Comparison of ENCODE assay signal across 8 cellular contexts in genomic region chr16:4273858-4274291, GRCh38. TPM values are rescaled to one million over a fixed set of nuclear protein-coding genes. Genes with fewer than 3 reads are reported as not detected.
DNase-seq lines count a peak whose midpoint lies in the region; FAIRE-seq and TF ChIP-seq lines count a peak whose summit lies in the region.

No MANE protein-coding gene starts in this region.

- H3K36me3 Mint-ChIP-seq in activated CD4-positive, alpha-beta memory T cell treated with anti-CD3 and anti-CD28 coated beads for 36 hours, result no peaks in the 10 kb centered on the region

- H3K27me3 Mint-ChIP-seq in activated CD4-positive, alpha-beta memory T cell treated with anti-CD3 and anti-CD28 coated beads for 36 hours, result no peaks in the 10 kb centered on the region

- H3K9me2 ChIP-seq in Loucy (replicated peaks; ENCODE audit: low read depth, low read length), result no peaks in the 10 kb centered on the region

- BruUV-seq in endothelial cell of umbilical vein (replicated peaks; lab: Mats Ljungman, UMichigan), result no TSS peak

- H3K9me3 ChIP-seq in Loucy (ENCODE audit: insufficient read depth, low read depth, low read length), result no peaks in the 10 kb centered on the region
- H3K9me3 ChIP-seq in endothelial cell of umbilical vein (replicated peaks; ENCODE audit: control insufficient read depth, insufficient read depth, low read length), result no peaks in the 10 kb centered on the region
- H3K9me3 ChIP-seq in muscle layer of duodenum (ENCODE audit: control insufficient read depth in 1 of 2, low read length in 2 of 2), result no peaks in the 10 kb centered on the region
- H3K9me3 ChIP-seq in suprapubic skin, result no peaks in the 10 kb centered on the region

- H3K4me3 Mint-ChIP-seq in activated CD4-positive, alpha-beta memory T cell treated with anti-CD3 and anti-CD28 coated beads for 36 hours, result peak overlapping the region; percentile 68

- peak overlapping the region; percentile 73 for H2AFZ ChIP-seq in Loucy (ENCODE audit: low read length)
- peak overlapping the region; percentile 89 for H2AFZ ChIP-seq in endothelial cell of umbilical vein (ENCODE audit: low read depth, low read length)

- H3K9me1 ChIP-seq in endothelial cell of umbilical vein (replicated peaks; ENCODE audit: control insufficient read depth, extremely low read depth, insufficient read depth, low read length), result no peaks in the 10 kb centered on the region

- H3K4me1 Mint-ChIP-seq in activated CD4-positive, alpha-beta memory T cell treated with anti-CD3 and anti-CD28 coated beads for 36 hours (ENCODE audit: low read depth), result peaks cover 8% of the 10 kb centered on the region

- H3K27ac ChIP-seq in endothelial cell of umbilical vein (ENCODE audit: insufficient read depth, low read depth, low read length) (peak overlapping the region; percentile 76), muscle layer of duodenum (ENCODE audit: low read length) (peak overlapping the region; percentile 5), suprapubic skin (peak overlapping the region; percentile 96)

- DNase-seq in NCI-H526 (lab: John Stamatoyannopoulos, UW), result peak; percentile 23 to 73
- DNase-seq in NCI-H526 treated with DMSO at 0.1 percent for 48 hours (lab: John Stamatoyannopoulos, UW), result no peak
- DNase-seq in activated CD4-positive, alpha-beta memory T cell treated with anti-CD3 and anti-CD28 coated beads for 36 hours, result peak; percentile 65
- DNase-seq in endothelial cell of umbilical vein (ENCODE audit: low read depth, low spot score), result peak; percentile 63
- DNase-seq in suprapubic skin (ENCODE audit: low spot score in 2 of 2), result peak in 1 of 2 donors; percentile 83
- no peak for DNase-seq in NCI-H128 (lab: John Stamatoyannopoulos, UW; ENCODE audit: unreplicated experiment)

- peak overlapping the region; percentile 60 for H3K27ac Mint-ChIP-seq in activated CD4-positive, alpha-beta memory T cell treated with anti-CD3 and anti-CD28 coated beads for 36 hours

- peaks cover 4% of the 10 kb centered on the region for H4K20me1 ChIP-seq in Loucy (ENCODE audit: insufficient read depth, low read length, poor library complexity, severe bottlenecking)
- no peaks in the 10 kb centered on the region for H4K20me1 ChIP-seq in endothelial cell of umbilical vein (replicated peaks; ENCODE audit: control insufficient read depth, extremely low read depth, insufficient read depth, low read length)

- H3K36me3 ChIP-seq in Loucy (ENCODE audit: insufficient read depth, low read length) (no peaks in the 10 kb centered on the region), endothelial cell of umbilical vein (ENCODE audit: control insufficient read depth in 2 of 2, extremely low read depth in 1 of 2, insufficient read depth in 2 of 2, low read length in 2 of 2) (no peaks in the 10 kb centered on the region), muscle layer of duodenum (ENCODE audit: control insufficient read depth in 1 of 2, insufficient read depth in 2 of 2, low read length in 2 of 2) (no peaks in the 10 kb centered on the region), suprapubic skin (no peaks in the 10 kb centered on the region)

- peak; percentile 90 for FAIRE-seq in endothelial cell of umbilical vein (lab: Jason Lieb, UNC)

- H3F3A ChIP-seq in Loucy (ENCODE audit: low read depth), result no peaks in the 10 kb centered on the region

- CTCF ChIA-PET in activated CD4-positive, alpha-beta memory T cell treated with anti-CD3 and anti-CD28 coated beads for 36 hours (lab: Charles Lee), result interaction anchor here (1.1 to 3.2 kb wide), 13 partner anchors 10 to 129 kb away, joined by 3 to 28 read pairs (median 6); partner anchors contain the start of gene PAM16
- CTCF ChIA-PET in endothelial cell of umbilical vein (lab: Charles Lee), result interaction anchor here (0.6 to 3.5 kb wide), 22 partner anchors 10 to 129 kb away, joined by 3 to 39 read pairs (median 8); partner anchors contain the start of genes GLIS2 and PAM16

- no peaks in the 10 kb centered on the region for H3K27me3 ChIP-seq in Loucy (ENCODE audit: insufficient read depth, low read length, poor library complexity, severe bottlenecking)
- no peaks in the 10 kb centered on the region for H3K27me3 ChIP-seq in endothelial cell of umbilical vein (ENCODE audit: control insufficient read depth in 2 of 2, insufficient read depth in 2 of 2, low read length in 2 of 2)
- no peaks in the 10 kb centered on the region for H3K27me3 ChIP-seq in muscle layer of duodenum (ENCODE audit: low read depth, low read length)
- no peaks in the 10 kb centered on the region for H3K27me3 ChIP-seq in suprapubic skin

- dilution Hi-C loops in endothelial cell of umbilical vein (cut with MboI; ENCODE audit: extremely low pct_ligation_motif_present, low sequenced_read_pairs), result no loop called here

- H3K4me1 ChIP-seq in Loucy (ENCODE audit: insufficient read depth, low read length, poor library complexity, severe bottlenecking) (peaks cover 4% of the 10 kb centered on the region), endothelial cell of umbilical vein (ENCODE audit: control insufficient read depth, extremely low read depth, insufficient read depth, low read length) (peaks cover 15% of the 10 kb centered on the region), muscle layer of duodenum (ENCODE audit: control insufficient read depth in 1 of 2, insufficient read depth in 2 of 2, low read length in 2 of 2) (peaks cover 0 to 10% of the 10 kb centered on the region in 2 donors), suprapubic skin (peaks cover 21% of the 10 kb centered on the region)

- no peak for TF ChIP-seq EP300 in suprapubic skin (IDR thresholded peaks at IDR 0.05)

- POLR2A ChIA-PET in activated CD4-positive, alpha-beta memory T cell treated with anti-CD3 and anti-CD28 coated beads for 36 hours (lab: Charles Lee), result interaction anchor here (1.1 to 4.8 kb wide), 3 partner anchors 20 to 50 kb away, joined by 3 to 48 read pairs (median 4); no protein-coding TSS in a partner anchor
- POLR2A ChIA-PET in endothelial cell of umbilical vein (lab: Charles Lee), result interaction anchor here (1.5 kb wide), 1 partner anchor 66 kb away, joined by 3 read pairs; no protein-coding TSS in a partner anchor

- TF ChIP-seq POLR2A in endothelial cell of umbilical vein (IDR thresholded peaks at IDR 0.05; ENCODE audit: low read depth, low read length), result peak; percentile 37
- TF ChIP-seq POLR2A in suprapubic skin (IDR thresholded peaks at IDR 0.05), result no peak

- WGBS in suprapubic skin, result 0% methylated on average over 9 of the region's 24 CpGs

- intact Hi-C loops in activated CD4-positive, alpha-beta memory T cell treated with anti-CD3 and anti-CD28 coated beads for 36 hours (cut with micrococcal nuclease), result loop anchor here (5.0 to 10.0 kb wide), 3 partner anchors 53 to 201 kb away; partner anchors contain the start of genes CORO7, HMOX2 and NMRAL1
- intact Hi-C loops in endothelial cell of umbilical vein (cut with micrococcal nuclease), result loop anchor here (1.0 to 5.0 kb wide), 4 partner anchors 15 to 128 kb away; partner anchors contain the start of gene GLIS2

- no peaks in the 10 kb centered on the region for H3K9me3 Mint-ChIP-seq in activated CD4-positive, alpha-beta memory T cell treated with anti-CD3 and anti-CD28 coated beads for 36 hours

- H3K4me3 ChIP-seq in Loucy (ENCODE audit: low read length, poor library complexity, severe bottlenecking) (peak overlapping the region; percentile 95), endothelial cell of umbilical vein (replicated peaks in 1 of 3; ENCODE audit: insufficient read depth in 1 of 3, low read depth in 1 of 3, low read length in 3 of 3) (peak overlapping the region; percentile 43 to 58 (median 55)), muscle layer of duodenum (ENCODE audit: low read depth in 1 of 2, low read length in 2 of 2) (peak overlapping the region; percentile 41 to 98), suprapubic skin (peak overlapping the region; percentile 98)

- TF ChIP-seq CTCF in Loucy (conservative IDR thresholded peaks at IDR 0.05; ENCODE audit: low read length) (no peak), endothelial cell of umbilical vein (IDR thresholded peaks at IDR 0.05; ENCODE audit: extremely low read depth in 1 of 2, insufficient read depth in 1 of 2, low read depth in 1 of 2, low read length in 2 of 2) (peak; percentile 30 to 45), suprapubic skin (IDR thresholded peaks at IDR 0.05) (peak in 1 of 2 donors; percentile 32)

- H3K4me2 ChIP-seq in Loucy (ENCODE audit: low read depth, low read length, poor library complexity, severe bottlenecking) (peak overlapping the region; percentile 75), endothelial cell of umbilical vein (ENCODE audit: insufficient read depth, low read length) (peak overlapping the region; percentile 93)

- H3K9ac ChIP-seq in Loucy (ENCODE audit: low read depth, low read length, poor library complexity, severe bottlenecking) (peak overlapping the region; percentile 72), endothelial cell of umbilical vein (replicated peaks; ENCODE audit: extremely low read depth, insufficient read depth, low read length) (peak overlapping the region; percentile 60)

- H3K79me2 ChIP-seq in Loucy (ENCODE audit: insufficient read depth, low read length), result peaks cover 25% of the 10 kb centered on the region
- H3K79me2 ChIP-seq in endothelial cell of umbilical vein (ENCODE audit: control insufficient read depth, insufficient read depth, low read length), result peaks cover 14% of the 10 kb centered on the region

RNA-seq across cellular contexts. Expression of gene TFAP4, which starts 1.1 kb away (rescaled TPM):
- total RNA-seq in activated CD4-positive, alpha-beta memory T cell treated with anti-CD3 and anti-CD28 coated beads for 36 hours, result 10 to 100 TPM; 24.5 to 24.7 TPM
- 11.1 and 12.4 TPM in 2 replicates for total RNA-seq in endothelial cell of umbilical vein
- polyA plus RNA-seq in endothelial cell of umbilical vein, result 3.0 and 3.4 TPM in 2 replicates
- 3.9 and 5.0 TPM in 2 replicates for polyA plus RNA-seq in endothelial cell of umbilical vein (2011; cell fraction: cytosol; rRNA removed)
- polyA plus RNA-seq in endothelial cell of umbilical vein (2011; cell fraction: nucleus; rRNA removed), result 6.1 TPM in 2 replicates
- 3.6 and 5.8 TPM in 2 replicates for polyA plus RNA-seq in endothelial cell of umbilical vein (2012)
- polyA minus RNA-seq in endothelial cell of umbilical vein, result 5.3 and 12.7 TPM in 2 replicates
- polyA minus RNA-seq in endothelial cell of umbilical vein (2011; cell fraction: cytosol; rRNA and poly(A)+ RNA removed), result 46.0 TPM
- polyA minus RNA-seq in endothelial cell of umbilical vein (2011; cell fraction: nucleus; rRNA and poly(A)+ RNA removed), result 2.6 and 3.7 TPM in 2 replicates
- total RNA-seq in suprapubic skin, result 10 to 100 TPM; 12.0 to 18.3 (median 14.9) TPM

RNA-seq across cellular contexts. Expression of gene SRL, which starts 32.0 kb away (rescaled TPM):
- not detected for total RNA-seq in activated CD4-positive, alpha-beta memory T cell treated with anti-CD3 and anti-CD28 coated beads for 36 hours
- 0.14 and 0.29 TPM in 2 replicates for total RNA-seq in endothelial cell of umbilical vein
- polyA plus RNA-seq in endothelial cell of umbilical vein, result 0.21 and 0.27 TPM in 2 replicates
- polyA plus RNA-seq in endothelial cell of umbilical vein (2011; cell fraction: cytosol; rRNA removed), result 0.20 and 0.22 TPM in 2 replicates
- 0.14 and 0.17 TPM in 2 replicates for polyA plus RNA-seq in endothelial cell of umbilical vein (2011; cell fraction: nucleus; rRNA removed)
- 0.12 and 0.15 TPM in 2 replicates for polyA plus RNA-seq in endothelial cell of umbilical vein (2012)
- 0.10 and 0.49 TPM in 2 replicates for polyA minus RNA-seq in endothelial cell of umbilical vein
- polyA minus RNA-seq in endothelial cell of umbilical vein (2011; cell fraction: cytosol; rRNA and poly(A)+ RNA removed), result not detected
- polyA minus RNA-seq in endothelial cell of umbilical vein (2011; cell fraction: nucleus; rRNA and poly(A)+ RNA removed), result 0.10 and 0.19 TPM in 2 replicates
- 1 to 10 TPM in 1 of 4 donors, under 1 TPM in 3; 0.16 to 1.4 (median 0.52) TPM for total RNA-seq in suprapubic skin

RNA-seq across cellular contexts. Expression of gene GLIS2, which starts 42.0 kb away (rescaled TPM):
- under 1 TPM; 0.52 to 0.68 TPM for total RNA-seq in activated CD4-positive, alpha-beta memory T cell treated with anti-CD3 and anti-CD28 coated beads for 36 hours
- total RNA-seq in endothelial cell of umbilical vein, result 10.1 and 11.3 TPM in 2 replicates
- polyA plus RNA-seq in endothelial cell of umbilical vein, result 4.6 and 5.1 TPM in 2 replicates
- 5.2 and 7.1 TPM in 2 replicates for polyA plus RNA-seq in endothelial cell of umbilical vein (2011; cell fraction: cytosol; rRNA removed)
- polyA plus RNA-seq in endothelial cell of umbilical vein (2011; cell fraction: nucleus; rRNA removed), result 4.7 and 5.8 TPM in 2 replicates
- polyA plus RNA-seq in endothelial cell of umbilical vein (2012), result 7.3 and 11.8 TPM in 2 replicates
- polyA minus RNA-seq in endothelial cell of umbilical vein, result 2.0 and 3.2 TPM in 2 replicates
- 7.5 TPM for polyA minus RNA-seq in endothelial cell of umbilical vein (2011; cell fraction: cytosol; rRNA and poly(A)+ RNA removed)
- polyA minus RNA-seq in endothelial cell of umbilical vein (2011; cell fraction: nucleus; rRNA and poly(A)+ RNA removed), result 1.0 and 2.9 TPM in 2 replicates
- 1 to 10 TPM; 1.1 to 3.1 (median 2.3) TPM for total RNA-seq in suprapubic skin

Comparison
In these comparisons a context has a peak if more than half of its experiments do, and no peak if none do; other contexts are left out.
1. DNase-seq: peak in NCI-H526 (2 of 2), activated CD4-positive, alpha-beta memory T cell treated with anti-CD3 and anti-CD28 coated beads for 36 hours (single experiment) and endothelial cell of umbilical vein (single experiment); none in NCI-H526 treated with DMSO at 0.1 percent for 48 hours (single experiment) and NCI-H128 (single experiment).
2. H3K27ac ChIP-seq: peak in every context shown above with its lines; median percentile 96 in suprapubic skin; 76 in endothelial cell of umbilical vein; 5 in muscle layer of duodenum.
3. Peak in every context shown above with its lines, with median percentiles within 50 percentile points of each other: H3K4me3 ChIP-seq.